In the genomic region with DNA sequence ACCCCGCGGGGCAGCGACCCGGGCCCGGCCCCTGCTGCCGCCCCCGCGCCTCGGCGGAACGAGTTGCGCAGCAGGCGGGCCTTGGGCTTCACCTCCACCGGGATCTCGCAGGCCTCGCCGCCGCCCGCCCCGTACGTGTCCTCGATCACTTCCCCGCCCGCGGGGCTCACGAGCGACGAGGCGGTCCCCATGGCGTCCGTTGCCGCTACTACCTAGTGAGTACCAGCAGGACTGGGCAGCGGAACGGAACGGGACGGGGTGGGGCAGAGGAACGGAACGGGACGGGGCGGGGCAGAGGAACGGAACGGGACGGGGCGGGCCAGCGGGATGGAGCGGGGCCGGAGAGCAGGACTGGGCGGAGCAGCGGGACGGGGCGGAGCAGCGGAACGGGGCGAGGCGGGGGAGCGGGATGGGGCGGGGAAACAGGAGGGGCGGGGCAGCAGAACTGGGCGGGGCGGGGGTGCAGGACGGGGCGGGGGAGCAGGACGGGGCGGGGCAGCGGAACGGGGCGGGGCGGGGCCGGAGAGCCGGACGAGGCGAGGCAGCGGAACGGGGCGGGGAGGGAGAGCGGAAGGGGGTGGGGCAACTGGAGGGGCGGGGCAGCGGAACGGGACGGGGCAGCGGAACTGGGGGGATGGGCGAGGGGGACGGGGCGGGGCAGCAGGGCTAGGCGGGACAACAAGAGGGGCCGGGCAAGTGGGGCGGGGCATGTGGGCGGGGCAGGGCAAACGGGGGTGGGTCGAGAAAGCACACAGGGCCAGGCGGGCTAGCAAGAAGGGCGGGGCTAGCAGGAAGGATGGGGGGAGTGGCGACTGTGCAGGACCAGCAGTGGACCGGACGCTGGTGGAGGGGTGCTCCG, we compare ENCODE assay signal across 8 cellular contexts. TPM values are rescaled to one million over a fixed set of nuclear protein-coding genes. Genes with fewer than 3 reads are reported as not detected.
A peak's percentile ranks its signal among the peaks of the same experiment; 100 is the strongest.
DNase-seq lines count a peak whose midpoint lies in the region; ATAC-seq and TF ChIP-seq lines count a peak whose summit lies in the region.

A gene with protein sequence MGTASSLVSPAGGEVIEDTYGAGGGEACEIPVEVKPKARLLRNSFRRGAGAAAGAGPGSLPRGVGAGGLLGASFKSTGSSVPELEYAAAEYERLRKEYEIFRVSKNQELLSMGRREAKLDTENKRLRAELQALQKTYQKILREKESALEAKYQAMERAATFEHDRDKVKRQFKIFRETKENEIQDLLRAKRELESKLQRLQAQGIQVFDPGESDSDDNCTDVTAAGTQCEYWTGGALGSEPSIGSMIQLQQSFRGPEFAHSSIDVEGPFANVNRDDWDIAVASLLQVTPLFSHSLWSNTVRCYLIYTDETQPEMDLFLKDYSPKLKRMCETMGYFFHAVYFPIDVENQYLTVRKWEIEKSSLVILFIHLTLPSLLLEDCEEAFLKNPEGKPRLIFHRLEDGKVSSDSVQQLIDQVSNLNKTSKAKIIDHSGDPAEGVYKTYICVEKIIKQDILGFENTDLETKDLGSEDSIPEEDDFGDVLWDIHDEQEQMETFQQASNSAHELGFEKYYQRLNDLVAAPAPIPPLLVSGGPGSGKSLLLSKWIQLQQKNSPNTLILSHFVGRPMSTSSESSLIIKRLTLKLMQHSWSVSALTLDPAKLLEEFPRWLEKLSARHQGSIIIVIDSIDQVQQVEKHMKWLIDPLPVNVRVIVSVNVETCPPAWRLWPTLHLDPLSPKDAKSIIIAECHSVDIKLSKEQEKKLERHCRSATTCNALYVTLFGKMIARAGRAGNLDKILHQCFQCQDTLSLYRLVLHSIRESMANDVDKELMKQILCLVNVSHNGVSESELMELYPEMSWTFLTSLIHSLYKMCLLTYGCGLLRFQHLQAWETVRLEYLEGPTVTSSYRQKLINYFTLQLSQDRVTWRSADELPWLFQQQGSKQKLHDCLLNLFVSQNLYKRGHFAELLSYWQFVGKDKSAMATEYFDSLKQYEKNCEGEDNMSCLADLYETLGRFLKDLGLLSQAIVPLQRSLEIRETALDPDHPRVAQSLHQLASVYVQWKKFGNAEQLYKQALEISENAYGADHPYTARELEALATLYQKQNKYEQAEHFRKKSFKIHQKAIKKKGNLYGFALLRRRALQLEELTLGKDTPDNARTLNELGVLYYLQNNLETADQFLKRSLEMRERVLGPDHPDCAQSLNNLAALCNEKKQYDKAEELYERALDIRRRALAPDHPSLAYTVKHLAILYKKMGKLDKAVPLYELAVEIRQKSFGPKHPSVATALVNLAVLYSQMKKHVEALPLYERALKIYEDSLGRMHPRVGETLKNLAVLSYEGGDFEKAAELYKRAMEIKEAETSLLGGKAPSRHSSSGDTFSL (N-terminal part only) (minus strand): TSS at position 245 of the 859 bp plus-strand sequence. CDS start 54 bp downstream, at position 191.

- CTCF ChIA-PET in CD8-positive, alpha-beta T cell (lab: Charles Lee), result interaction anchor here (1.2 to 2.3 kb wide), 2 partner anchors 702 to 1206 kb away, joined by 3 to 15 read pairs; no protein-coding TSS in a partner anchor

- POLR2A ChIA-PET in CD8-positive, alpha-beta T cell (lab: Charles Lee), result interaction anchor here (0.9 kb wide), 1 partner anchor 62 kb away, joined by 3 read pairs; a partner anchor contains a TSS

- H3K4me3 Mint-ChIP-seq in CD8-positive, alpha-beta T cell, result peak within 1 kb of the TSS; percentile 91

- no peaks in the 10 kb centered on the region for H3K27me3 ChIP-seq in CD8-positive, alpha-beta T cell (ENCODE audit: insufficient read depth, low read length)

- peak within 1 kb of the TSS; percentile 88 for H3K27ac Mint-ChIP-seq in CD8-positive, alpha-beta T cell

- H3K27ac ChIP-seq in CD8-positive, alpha-beta T cell (ENCODE audit: low read depth, low read length), result peak within 1 kb of the TSS; percentile 67

- no peak for TF ChIP-seq CTCF in CD8-positive, alpha-beta T cell (IDR thresholded peaks at IDR 0.05)

- H3K9me3 Mint-ChIP-seq in CD8-positive, alpha-beta T cell, result no peaks in the 10 kb centered on the region

- no peaks in the 10 kb centered on the region for H3K9me3 ChIP-seq in CD8-positive, alpha-beta T cell (ENCODE audit: low read length)

- H3K4me1 Mint-ChIP-seq in CD8-positive, alpha-beta T cell (ENCODE audit: low read depth), result peaks cover 42% of the 10 kb centered on the region

- H3K36me3 Mint-ChIP-seq in CD8-positive, alpha-beta T cell, result peaks cover 16% of the 10 kb centered on the region

- peaks cover 25% of the 10 kb centered on the region for H3K4me1 ChIP-seq in CD8-positive, alpha-beta T cell (ENCODE audit: insufficient read depth, low read length)

- H3K36me3 ChIP-seq in CD8-positive, alpha-beta T cell (ENCODE audit: insufficient read depth, low read length), result no peaks in the 10 kb centered on the region

- H3K27me3 Mint-ChIP-seq in CD8-positive, alpha-beta T cell (ENCODE audit: low read depth), result no peaks in the 10 kb centered on the region

- peak within 1 kb of the TSS; percentile 88 for H3K4me3 ChIP-seq in CD8-positive, alpha-beta T cell (ENCODE audit: low read depth, low read length)

- intact Hi-C loops in CD8-positive, alpha-beta T cell (cut with DNase I, micrococcal nuclease), result loop anchor here (1.0 to 10.0 kb wide), 18 partner anchors 62 to 1978 kb away; a partner anchor contains a TSS

- ATAC-seq in CD8-positive, alpha-beta T cell, result peak; percentile 76
- ATAC-seq in GM19467 (IDR thresholded peaks at IDR 0.05; ENCODE audit: unreplicated experiment), result peak; percentile 80

- peak; percentile 95 to 98 (median 97) for DNase-seq in CD8-positive, alpha-beta T cell
- DNase-seq in HS-27A (ENCODE audit: low read depth) (peak; percentile 78), medulla oblongata (ENCODE audit: extremely low spot score) (peak; percentile 96)
- peak; percentile 92 for DNase-seq in NK-92 treated with Interleukin-12 subunit alpha and Interleukin-12 subunit beta, amount 100 ng/mL, for 24 hours (lab: John Stamatoyannopoulos, UW)
- peak; percentile 96 for DNase-seq in activated CD8-positive, alpha-beta memory T cell treated with anti-CD3 and anti-CD28 coated beads for 24 hours
- DNase-seq in effector CD4-positive, alpha-beta T cell, result peak; percentile 95
- DNase-seq in stimulated activated CD8-positive, alpha-beta memory T cell treated with anti-CD3 and anti-CD28 coated beads, Interleukin-12 subunit alpha, Interleukin-12 subunit beta, amount 100 ng/mL, for 24 hours (ENCODE audit: extremely low read depth), result peak; percentile 98

RNA-seq across cellular contexts. Expression of the gene that starts here (rescaled TPM):
- 10 to 100 TPM; 21.9 to 24.6 TPM for total RNA-seq in CD8-positive, alpha-beta T cell

Comparison
In these comparisons a context has a peak if more than half of its experiments do, and no peak if none do; other contexts are left out.
1. Peak in every context shown above with its lines: DNase-seq, ATAC-seq, H3K4me3 ChIP-seq and H3K27ac ChIP-seq.